14 cellular contexts compared by ENCODE assay signal in genomic region chr2:37149626-37150322, GRCh38. TPM values are rescaled to one million over a fixed set of nuclear protein-coding genes. Genes with fewer than 3 reads are reported as not detected.
DNase-seq lines count a peak whose midpoint lies in the region; ATAC-seq, FAIRE-seq and TF ChIP-seq lines count a peak whose summit lies in the region.
"Had no signal": no experiment of that assay in that cellular context is flagged by ENCODE, and none has a peak within 500 bp of the region (broad histone marks: within the 10 kb centered on the region; RNA-seq: fewer than 3 reads in every experiment).

No MANE protein-coding gene starts in this region.

- no peak overlapping the region for H2AFZ ChIP-seq in ACC112 (ENCODE audit: low read length, unreplicated experiment)
- H2AFZ ChIP-seq in GM12878 (ENCODE audit: control insufficient read depth, low read depth, low read length), result no peak overlapping the region
- no peak overlapping the region for H2AFZ ChIP-seq in mesenchymal stem cell (ENCODE audit: low read depth, low read length)
- no peak overlapping the region for H2AFZ ChIP-seq in MM.1S (ENCODE audit: low read length)

- intact Hi-C loops in GM12878 (cut with micrococcal nuclease; ENCODE audit: unreplicated experiment), result no loop called here

- WGBS in GM12878 (ENCODE audit: insufficient coverage, insufficient replicate concordance, low lambda C conversion rate, missing lambda C conversion rate), result 32% methylated on average over 6 of the region's 6 CpGs
- 91% methylated on average over 5 of the region's 6 CpGs for WGBS in mesenchymal stem cell

- H3K4ac ChIP-seq in mesenchymal stem cell (ENCODE audit: low read depth in 1 of 2, low read length in 2 of 2), result no peak overlapping the region

- H3K4me3 ChIP-seq in ACC112 (ENCODE audit: low read depth, low read length) (0 out of 2 replicates have a peak overlapping the region, but pooled peaks have one; percentile 12), HEK293 (ENCODE audit: low read depth, low read length) (no peak overlapping the region), GM12878 (no peak overlapping the region), mesenchymal stem cell (ENCODE audit: insufficient read depth in 1 of 2, low read depth in 1 of 2, low read length in 2 of 2) (no peak overlapping the region), MM.1S (ENCODE audit: low read length) (no peak overlapping the region)
- H3K4me3 ChIP-seq: SK-N-MC, uterus had no signal

- no peak overlapping the region for H3K18ac ChIP-seq in mesenchymal stem cell (ENCODE audit: low read depth in 1 of 2, low read length in 2 of 2)

- peaks cover 19% of the 10 kb centered on the region for H3K79me1 ChIP-seq in mesenchymal stem cell (replicated peaks; ENCODE audit: low read length, poor library complexity, severe bottlenecking)

- H3K9ac ChIP-seq in GM12878 (ENCODE audit: control insufficient read depth, insufficient read depth, low read length) (no peak overlapping the region), mesenchymal stem cell (ENCODE audit: low read length) (no peak overlapping the region), MM.1S (ENCODE audit: low read length) (no peak overlapping the region)

- no TSS peak for BruUV-seq in GM12878 (replicated peaks; lab: Mats Ljungman, UMichigan)

- POLR2A ChIA-PET in HEK293 (lab: Yijun Ruan, JAX), result no interaction called here
- POLR2A ChIA-PET in GM12878 (lab: Charles Lee), result interaction anchor here (0.7 kb wide), 1 partner anchor 979 kb away, joined by 3 read pairs; no protein-coding TSS in a partner anchor

- no peak overlapping the region for H2BK5ac ChIP-seq in mesenchymal stem cell (ENCODE audit: low read depth, low read length, poor library complexity, severe bottlenecking)

- H3K4me1 ChIP-seq in ACC112 (ENCODE audit: control insufficient read depth, insufficient read depth, low read length, unreplicated experiment), result peaks cover 37% of the 10 kb centered on the region
- peaks cover 9% of the 10 kb centered on the region for H3K4me1 ChIP-seq in HEK293 (ENCODE audit: control insufficient read depth, insufficient read depth, low read length)
- H3K4me1 ChIP-seq in GM12878 (ENCODE audit: control insufficient read depth, insufficient read depth, low read length), result peaks cover 4% of the 10 kb centered on the region; the same call in 1 of the 2 replicates
- H3K4me1 ChIP-seq in mesenchymal stem cell (ENCODE audit: control insufficient read depth, insufficient read depth, low read depth, low read length), result no peaks in the 10 kb centered on the region
- H3K4me1 ChIP-seq in MM.1S (ENCODE audit: low read length), result no peaks in the 10 kb centered on the region
- H3K4me1 ChIP-seq: uterus had no signal

- no peak overlapping the region for H3K23ac ChIP-seq in mesenchymal stem cell (ENCODE audit: low read length in 2 of 2)

- H4K20me1 ChIP-seq in GM12878 (ENCODE audit: control insufficient read depth, insufficient read depth) (peaks cover 3% of the 10 kb centered on the region; the same call in 1 of the 2 replicates), MM.1S (ENCODE audit: insufficient read depth, low read length) (no peaks in the 10 kb centered on the region)

- H3K9me3 ChIP-seq in HEK293 (ENCODE audit: control insufficient read depth, insufficient read depth, low read depth, low read length) (no peaks in the 10 kb centered on the region), GM12878 (replicated peaks; ENCODE audit: control insufficient read depth, insufficient read depth, low read length) (peaks cover 2% of the 10 kb centered on the region; the same call in 1 of the 3 replicates), mesenchymal stem cell (ENCODE audit: control insufficient read depth, low read length) (no peaks in the 10 kb centered on the region), MM.1S (replicated peaks; ENCODE audit: insufficient read depth, low read length) (no peaks in the 10 kb centered on the region)
- H3K9me3 ChIP-seq: uterus had no signal

- CTCF ChIA-PET in HEK293 (lab: Yijun Ruan, JAX), result interaction anchor here (1.0 kb wide), 1 partner anchor 9 kb away, joined by 4 read pairs; no protein-coding TSS in a partner anchor
- CTCF ChIA-PET in GM12878 (lab: Yijun Ruan, JAX), result no interaction called here

- H3K79me2 ChIP-seq in ACC112 (ENCODE audit: control insufficient read depth, insufficient read depth, low read length, unreplicated experiment), result peaks cover 84% of the 10 kb centered on the region
- H3K79me2 ChIP-seq in GM12878 (ENCODE audit: control insufficient read depth, insufficient read depth, low read length), result peaks cover 55% of the 10 kb centered on the region
- peaks cover 58% of the 10 kb centered on the region for H3K79me2 ChIP-seq in MM.1S (ENCODE audit: low read length)

- no peak overlapping the region for H3K27ac ChIP-seq in ACC112 (ENCODE audit: low read depth, low read length)
- no peak overlapping the region for H3K27ac ChIP-seq in HEK293 (ENCODE audit: extremely low read depth, low read depth, low read length)
- H3K27ac ChIP-seq in GM12878 (ENCODE audit: control insufficient read depth, insufficient read depth), result no peak overlapping the region
- no peak overlapping the region for H3K27ac ChIP-seq in mesenchymal stem cell (ENCODE audit: low read length, poor library complexity, severe bottlenecking)
- H3K27ac ChIP-seq in MM.1S (ENCODE audit: low read length), result no peak overlapping the region
- H3K27ac ChIP-seq: uterus had no signal

- TF ChIP-seq CTCF in HEK293 (tag by site-specific recombination; IDR thresholded peaks at IDR 0.05) (no peak), GM12878 (IDR thresholded peaks at IDR 0.05 in 2 of 3, conservative IDR thresholded peaks at IDR 0.05 in 1 of 3; ENCODE audit: control insufficient read depth in 2 of 3, extremely low read depth in 1 of 3, insufficient read depth in 1 of 3, low read depth in 3 of 3, low read length in 3 of 3) (no peak), MM.1S (IDR thresholded peaks at IDR 0.05; ENCODE audit: low read length) (no peak)

- no peak overlapping the region for H4K8ac ChIP-seq in mesenchymal stem cell (ENCODE audit: low read length)

- no peak overlapping the region for H2AK5ac ChIP-seq in mesenchymal stem cell (ENCODE audit: low read length, severe bottlenecking)

- in situ Hi-C loops in GM12878 (cut with MboI), result no loop called here

- peak; percentile 78 for FAIRE-seq in GM12878 (lab: Jason Lieb, UNC)

- no peak for DNase-seq in GM12878 (ENCODE audit: low read depth, low spot score)
- peak; percentile 31 for DNase-seq in mesenchymal stem cell
- no peak for DNase-seq in Ammon's horn (ENCODE audit: low spot score)
- DNase-seq in nucleus accumbens (lab: John Stamatoyannopoulos, UW), result no peak
- no peak for DNase-seq in MM.1S
- DNase-seq: activated CD8-positive, alpha-beta memory T cell treated with anti-CD3 and anti-CD28 coated beads for 24 hours; anterior cingulate cortex; NCI-H526 treated with DMSO at 0.1 percent for 48 hours; uterus had no signal

- TF ChIP-seq RAD21 in GM12878 (IDR thresholded peaks at IDR 0.05; ENCODE audit: insufficient read depth, low read depth, low read length), result no peak

- H3K14ac ChIP-seq in mesenchymal stem cell (ENCODE audit: low read length in 2 of 2), result no peak overlapping the region

- RAD21 ChIA-PET in GM12878 (lab: Charles Lee; ENCODE audit: unreplicated experiment), result no interaction called here

- H3K9me2 ChIP-seq in MM.1S (replicated peaks; ENCODE audit: insufficient read depth, low read length), result no peaks in the 10 kb centered on the region

- H2BK12ac ChIP-seq in mesenchymal stem cell (ENCODE audit: low read length in 2 of 2), result no peak overlapping the region

- H2BK120ac ChIP-seq in mesenchymal stem cell (ENCODE audit: low read depth, low read length), result no peak overlapping the region

- no peak for TF ChIP-seq EP300 in GM12878 (IDR thresholded peaks at IDR 0.05; ENCODE audit: borderline replicate concordance in 1 of 2, control insufficient read depth in 1 of 2, low read depth in 2 of 2, low read length in 2 of 2)

- H2BK15ac ChIP-seq in mesenchymal stem cell (ENCODE audit: low read depth, poor library complexity, severe bottlenecking), result no peak overlapping the region

- SMC1A ChIA-PET in GM12878 (lab: Charles Lee; ENCODE audit: uncharacterized antibody, unreplicated experiment), result no interaction called here

- H3F3A ChIP-seq in MM.1S (ENCODE audit: insufficient read depth, low read length), result no peaks in the 10 kb centered on the region

- no peak for TF ChIP-seq POLR2A in GM12878 (IDR thresholded peaks at IDR 0.05; ENCODE audit: low read depth, low read length)

- H3K4me2 ChIP-seq in GM12878 (ENCODE audit: control insufficient read depth, insufficient read depth) (peak overlapping the region; percentile 26; the same call in 1 of the 2 replicates), mesenchymal stem cell (ENCODE audit: low read length, poor library complexity, severe bottlenecking) (no peak overlapping the region), MM.1S (ENCODE audit: low read depth, low read length) (no peak overlapping the region)

- H4K91ac ChIP-seq in mesenchymal stem cell (ENCODE audit: low read length), result no peak overlapping the region

- peaks cover 68% of the 10 kb centered on the region for H3K36me3 ChIP-seq in ACC112 (ENCODE audit: insufficient read depth, low read length)
- H3K36me3 ChIP-seq in HEK293 (ENCODE audit: control insufficient read depth in 2 of 2, insufficient read depth in 1 of 2, low read length in 2 of 2), result peaks cover 24 to 44% of the 10 kb centered on the region in 2 experiments
- peaks cover 2 to 42% of the 10 kb centered on the region in 2 experiments for H3K36me3 ChIP-seq in GM12878 (ENCODE audit: control insufficient read depth in 2 of 2, insufficient read depth in 2 of 2, low read length in 1 of 2)
- peaks cover 9 to 56% of the 10 kb centered on the region in 2 experiments for H3K36me3 ChIP-seq in mesenchymal stem cell (ENCODE audit: control insufficient read depth in 1 of 2, insufficient read depth in 2 of 2, low read depth in 1 of 2, low read length in 2 of 2)
- H3K36me3 ChIP-seq in MM.1S (replicated peaks; ENCODE audit: insufficient read depth, low read length), result peaks cover 12% of the 10 kb centered on the region
- H3K36me3 ChIP-seq: uterus had no signal

- no peaks in the 10 kb centered on the region for H3K27me3 ChIP-seq in ACC112 (ENCODE audit: insufficient read depth, low read length)
- no peaks in the 10 kb centered on the region for H3K27me3 ChIP-seq in GM12878 (replicated peaks in 1 of 2; ENCODE audit: control insufficient read depth in 2 of 2, insufficient read depth in 2 of 2, low read length in 1 of 2)
- H3K27me3 ChIP-seq in mesenchymal stem cell (ENCODE audit: control insufficient read depth in 1 of 2, insufficient read depth in 1 of 2, low read length in 2 of 2), result no peaks in the 10 kb centered on the region
- no peaks in the 10 kb centered on the region for H3K27me3 ChIP-seq in MM.1S (replicated peaks; ENCODE audit: insufficient read depth, low read length)
- H3K27me3 ChIP-seq: uterus had no signal

- ATAC-seq in GM12878 (peak; percentile 37), HG03521 (IDR thresholded peaks at IDR 0.05; ENCODE audit: unreplicated experiment) (no peak)

RNA-seq across cellular contexts. Expression of gene EIF2AK2, which starts 7.0 kb away (rescaled TPM):
- total RNA-seq in GM12878 (2013; cell fraction: nucleolus; rRNA removed), result 77.0 and 86.6 TPM in 2 replicates
- total RNA-seq in GM12878 (2014; rRNA removed) (44.4 and 53.4 TPM in 2 replicates), GM12878 (2014; rRNA removed; fragmentation: Illumina TruSeq; extraction: Trizol) (59.7 and 66.5 TPM in 2 replicates), GM12878 (2021) (69.8 and 72.9 TPM in 2 replicates)
- 20.5 TPM for polyA plus RNA-seq in GM12878 (2011; ENCODE audit: low read depth)
- polyA plus RNA-seq in GM12878 (2011; rRNA removed) (70.6 and 110 TPM in 2 replicates), GM12878 (2014; fragmentation: Illumina TruSeq; extraction: Trizol) (66.9 and 85.4 TPM in 2 replicates), GM12878 (2014; fragmentation: Nextera tagmentation; extraction: Ambion mirVana) (10 to 100 TPM; 16.2 to 34.6 TPM), GM12878 (2014; rRNA removed) (40.2 and 46.7 TPM in 2 replicates), GM12878 (2016; fragmentation: Nextera tagmentation; extraction: Ambion mirVana) (10 to 100 TPM; 70.9 to 81.4 TPM)
- polyA plus RNA-seq in GM12878 (2011; cell fraction: cytosol; rRNA removed), result 26.0 and 28.0 TPM in 2 replicates
- 27.1 and 35.1 TPM in 2 replicates for polyA plus RNA-seq in GM12878 (2011; cell fraction: nucleus; rRNA removed)
- 26.9 and 29.2 TPM in 2 replicates for polyA plus RNA-seq in GM12878 (2012)
- polyA minus RNA-seq in GM12878 (2011; rRNA and poly(A)+ RNA removed), result 53.2 and 72.5 TPM in 2 replicates
- 35.1 and 38.6 TPM in 2 replicates for polyA minus RNA-seq in GM12878 (2011; cell fraction: cytosol; rRNA and poly(A)+ RNA removed)
- polyA minus RNA-seq in GM12878 (2011; cell fraction: nucleus; rRNA and poly(A)+ RNA removed), result 19.9 and 38.9 TPM in 2 replicates
- polyA plus RNA-seq in mesenchymal stem cell (2013, experiment 1 of 2), result 38.2 TPM
- polyA plus RNA-seq in mesenchymal stem cell (2013, experiment 2 of 2), result 39.0 TPM

RNA-seq across cellular contexts. Expression of gene SULT6B1, which starts 38.7 kb away (rescaled TPM):
- total RNA-seq in GM12878 (2013; cell fraction: nucleolus; rRNA removed), result not detected in 2 replicates
- total RNA-seq in GM12878 (2014; rRNA removed) (not detected in 2 replicates), GM12878 (2014; rRNA removed; fragmentation: Illumina TruSeq; extraction: Trizol) (not detected in 2 replicates), GM12878 (2021) (not detected in 2 replicates)
- polyA plus RNA-seq in GM12878 (2011; ENCODE audit: low read depth), result not detected
- polyA plus RNA-seq in GM12878 (2011; rRNA removed) (not detected in 2 replicates), GM12878 (2014; fragmentation: Illumina TruSeq; extraction: Trizol) (not detected in 2 replicates), GM12878 (2014; fragmentation: Nextera tagmentation; extraction: Ambion mirVana) (not detected), GM12878 (2014; rRNA removed) (not detected in 2 replicates), GM12878 (2016; fragmentation: Nextera tagmentation; extraction: Ambion mirVana) (not detected)
- polyA plus RNA-seq in GM12878 (2011; cell fraction: cytosol; rRNA removed), result not detected in 2 replicates
- not detected in 2 replicates for polyA plus RNA-seq in GM12878 (2011; cell fraction: nucleus; rRNA removed)
- polyA plus RNA-seq in GM12878 (2012), result not detected in 2 replicates
- not detected in 2 replicates for polyA minus RNA-seq in GM12878 (2011; rRNA and poly(A)+ RNA removed)
- polyA minus RNA-seq in GM12878 (2011; cell fraction: cytosol; rRNA and poly(A)+ RNA removed), result not detected in 2 replicates
- not detected in 2 replicates for polyA minus RNA-seq in GM12878 (2011; cell fraction: nucleus; rRNA and poly(A)+ RNA removed)
- polyA plus RNA-seq in mesenchymal stem cell (2013, experiment 1 of 2), result not detected
- polyA plus RNA-seq in mesenchymal stem cell (2013, experiment 2 of 2), result not detected
- total RNA-seq: G401, uterus had no signal

RNA-seq across cellular contexts. Expression of gene CEBPZOS, which starts 46.5 kb away (rescaled TPM):
- 38.8 and 41.9 TPM in 2 replicates for total RNA-seq in GM12878 (2013; cell fraction: nucleolus; rRNA removed)
- 28.1 and 31.2 TPM in 2 replicates for total RNA-seq in GM12878 (2014; rRNA removed)
- total RNA-seq in GM12878 (2014; rRNA removed; fragmentation: Illumina TruSeq; extraction: Trizol), result 26.5 and 27.1 TPM in 2 replicates
- 32.1 and 33.2 TPM in 2 replicates for total RNA-seq in GM12878 (2021)
- polyA plus RNA-seq in GM12878 (2011; ENCODE audit: low read depth), result 19.9 TPM
- polyA plus RNA-seq in GM12878 (2011; rRNA removed), result 47.8 and 73.5 TPM in 2 replicates
- 25.4 and 29.8 TPM in 2 replicates for polyA plus RNA-seq in GM12878 (2011; cell fraction: cytosol; rRNA removed)
- 15.9 and 16.6 TPM in 2 replicates for polyA plus RNA-seq in GM12878 (2011; cell fraction: nucleus; rRNA removed)
- polyA plus RNA-seq in GM12878 (2012), result 24.8 and 30.7 TPM in 2 replicates
- 41.3 and 46.2 TPM in 2 replicates for polyA plus RNA-seq in GM12878 (2014; fragmentation: Illumina TruSeq; extraction: Trizol)
- 10 to 100 TPM; 22.9 to 50.8 TPM for polyA plus RNA-seq in GM12878 (2014; fragmentation: Nextera tagmentation; extraction: Ambion mirVana)
- polyA plus RNA-seq in GM12878 (2014; rRNA removed), result 44.3 and 48.5 TPM in 2 replicates
- polyA plus RNA-seq in GM12878 (2016; fragmentation: Nextera tagmentation; extraction: Ambion mirVana), result 10 to 100 TPM; 36.8 to 47.9 TPM
- 12.5 and 15.9 TPM in 2 replicates for polyA minus RNA-seq in GM12878 (2011; rRNA and poly(A)+ RNA removed)
- 3.5 and 7.3 TPM in 2 replicates for polyA minus RNA-seq in GM12878 (2011; cell fraction: cytosol; rRNA and poly(A)+ RNA removed)
- 8.2 and 18.1 TPM in 2 replicates for polyA minus RNA-seq in GM12878 (2011; cell fraction: nucleus; rRNA and poly(A)+ RNA removed)
- polyA plus RNA-seq in mesenchymal stem cell (2013, experiment 1 of 2), result 41.3 TPM
- 42.9 TPM for polyA plus RNA-seq in mesenchymal stem cell (2013, experiment 2 of 2)
